ENCODE assay signal across 1 cellular context in the genomic region with DNA sequence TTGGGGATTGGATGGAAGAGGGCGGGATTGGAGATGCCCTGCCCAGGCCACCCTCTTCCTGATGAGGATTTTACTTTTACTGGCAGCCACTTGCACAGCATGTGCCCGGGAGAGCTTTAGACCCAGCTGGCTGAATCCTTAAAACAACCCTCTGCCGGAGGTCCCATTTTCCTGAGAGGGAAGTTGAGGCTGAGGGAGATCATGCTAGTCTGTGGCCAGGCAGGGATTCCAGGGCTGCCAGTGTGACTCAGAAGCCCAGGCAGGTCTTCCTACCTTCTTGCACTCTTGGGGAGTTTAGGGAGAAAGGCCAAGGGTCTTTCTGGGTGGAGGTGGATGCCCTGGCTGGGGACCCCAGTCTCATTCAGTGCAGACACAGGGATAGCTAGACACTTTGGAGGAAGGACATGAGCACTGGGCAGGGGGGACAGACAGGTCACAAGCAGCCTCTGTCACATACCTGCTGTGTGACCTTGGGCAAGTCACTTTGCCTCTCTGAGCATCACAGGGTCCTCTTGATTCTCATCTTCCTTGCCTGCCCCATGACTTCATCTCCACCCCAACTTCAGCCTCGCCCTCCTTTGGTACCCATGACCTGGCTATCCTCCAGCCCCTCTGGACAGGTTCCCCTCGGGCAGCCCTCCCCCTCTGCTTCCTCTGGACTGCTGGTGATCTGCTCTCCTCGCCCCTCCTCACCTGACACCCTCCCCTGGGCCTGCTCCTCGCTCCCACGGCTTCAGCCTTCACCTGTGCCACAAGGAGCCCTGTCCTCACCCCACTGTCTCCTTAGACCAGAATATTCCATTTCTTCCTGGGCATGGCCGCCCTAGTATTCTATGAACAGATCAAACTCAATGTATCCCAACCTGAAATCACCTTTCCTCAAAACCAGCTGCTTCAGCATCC.
TF ChIP-seq lines count a peak whose summit lies in the region.

No MANE protein-coding gene starts in this region.

TF ChIP-seq in GM23338, 12 proteins besides CTCF, POLR2A, EP300 and RAD21:
- TF ChIP-seq, protein P1, sequence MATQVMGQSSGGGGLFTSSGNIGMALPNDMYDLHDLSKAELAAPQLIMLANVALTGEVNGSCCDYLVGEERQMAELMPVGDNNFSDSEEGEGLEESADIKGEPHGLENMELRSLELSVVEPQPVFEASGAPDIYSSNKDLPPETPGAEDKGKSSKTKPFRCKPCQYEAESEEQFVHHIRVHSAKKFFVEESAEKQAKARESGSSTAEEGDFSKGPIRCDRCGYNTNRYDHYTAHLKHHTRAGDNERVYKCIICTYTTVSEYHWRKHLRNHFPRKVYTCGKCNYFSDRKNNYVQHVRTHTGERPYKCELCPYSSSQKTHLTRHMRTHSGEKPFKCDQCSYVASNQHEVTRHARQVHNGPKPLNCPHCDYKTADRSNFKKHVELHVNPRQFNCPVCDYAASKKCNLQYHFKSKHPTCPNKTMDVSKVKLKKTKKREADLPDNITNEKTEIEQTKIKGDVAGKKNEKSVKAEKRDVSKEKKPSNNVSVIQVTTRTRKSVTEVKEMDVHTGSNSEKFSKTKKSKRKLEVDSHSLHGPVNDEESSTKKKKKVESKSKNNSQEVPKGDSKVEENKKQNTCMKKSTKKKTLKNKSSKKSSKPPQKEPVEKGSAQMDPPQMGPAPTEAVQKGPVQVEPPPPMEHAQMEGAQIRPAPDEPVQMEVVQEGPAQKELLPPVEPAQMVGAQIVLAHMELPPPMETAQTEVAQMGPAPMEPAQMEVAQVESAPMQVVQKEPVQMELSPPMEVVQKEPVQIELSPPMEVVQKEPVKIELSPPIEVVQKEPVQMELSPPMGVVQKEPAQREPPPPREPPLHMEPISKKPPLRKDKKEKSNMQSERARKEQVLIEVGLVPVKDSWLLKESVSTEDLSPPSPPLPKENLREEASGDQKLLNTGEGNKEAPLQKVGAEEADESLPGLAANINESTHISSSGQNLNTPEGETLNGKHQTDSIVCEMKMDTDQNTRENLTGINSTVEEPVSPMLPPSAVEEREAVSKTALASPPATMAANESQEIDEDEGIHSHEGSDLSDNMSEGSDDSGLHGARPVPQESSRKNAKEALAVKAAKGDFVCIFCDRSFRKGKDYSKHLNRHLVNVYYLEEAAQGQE (IDR thresholded peaks at IDR 0.05; ENCODE audit: unreplicated experiment), result no peak
- TF ChIP-seq NANOG (IDR thresholded peaks at IDR 0.05; ENCODE audit: borderline replicate concordance), result no peak
- no peak for TF ChIP-seq CREB1 (CRISPR knock-in tag; IDR thresholded peaks at IDR 0.05; ENCODE audit: low read depth)
- TF ChIP-seq EZH2phosphoT487 (IDR thresholded peaks at IDR 0.05; ENCODE audit: unreplicated experiment), result no peak
- TF ChIP-seq ETS1 (IDR thresholded peaks at IDR 0.05), result no peak
